In genomic region chr12:120668797-120669054, GRCh38 we compare ENCODE assay signal across 24 cellular contexts. TPM values are rescaled to one million over a fixed set of nuclear protein-coding genes. Genes with fewer than 3 reads are reported as not detected.
DNase-seq lines count a peak whose midpoint lies in the region; ATAC-seq and TF ChIP-seq lines count a peak whose summit lies in the region.
"Had no signal": no experiment of that assay in that cellular context is flagged by ENCODE, and none has a peak within 500 bp of the region (broad histone marks: within the 10 kb centered on the region; RNA-seq: fewer than 3 reads in every experiment).

No MANE protein-coding gene starts in this region.

- no peaks in the 10 kb centered on the region for H4K20me1 ChIP-seq in BLaER1

- peak overlapping the region; percentile 60 for H2AFZ ChIP-seq in neuronal stem cell (ENCODE audit: low read length)

- ATAC-seq in GM19395 (IDR thresholded peaks at IDR 0.05; ENCODE audit: unreplicated experiment) (no peak), foreskin keratinocyte (no peak)
- ATAC-seq: effector memory CD8-positive, alpha-beta T cell had no signal

- H2AK5ac ChIP-seq in neuronal stem cell (ENCODE audit: low read depth, low read length) = no peak overlapping the region

- no peak overlapping the region for H2BK12ac ChIP-seq in neuronal stem cell (ENCODE audit: low read length)

- intact Hi-C loops in ascending aorta (cut with DNase I) (loop anchor here (2.0 kb wide), 1 partner anchor 16 kb away; no protein-coding TSS in a partner anchor), colonic mucosa (cut with DNase I) (no loop called here)

- no peaks in the 10 kb centered on the region for H3K79me1 ChIP-seq in neuronal stem cell (ENCODE audit: low read depth, low read length)

- no peak overlapping the region for H2BK5ac ChIP-seq in neuronal stem cell (ENCODE audit: low read length)

- no peak overlapping the region for H2BK120ac ChIP-seq in neuronal stem cell (ENCODE audit: low read depth, low read length)

- no peak overlapping the region for H2BK15ac ChIP-seq in neuronal stem cell (ENCODE audit: low read length)

- H3K4me3 ChIP-seq in BLaER1 (no peak overlapping the region), HUES6 (ENCODE audit: low read depth, low read length) (peak overlapping the region; percentile 31; the same call in 1 of the 2 replicates), ascending aorta (no peak overlapping the region), neuronal stem cell (ENCODE audit: low read length in 2 of 2) (no peak overlapping the region), colonic mucosa (no peak overlapping the region)
- H3K4me3 ChIP-seq: heart left ventricle, prostate gland, sigmoid colon had no signal

- no peaks in the 10 kb centered on the region for H3K27me3 ChIP-seq in BLaER1
- H3K27me3 ChIP-seq in HUES6 (ENCODE audit: control insufficient read depth, insufficient read depth, low read length) = no peaks in the 10 kb centered on the region
- no peaks in the 10 kb centered on the region for H3K27me3 ChIP-seq in ascending aorta
- no peaks in the 10 kb centered on the region for H3K27me3 ChIP-seq in neuronal stem cell (ENCODE audit: control insufficient read depth in 3 of 3, insufficient read depth in 3 of 3, low read depth in 1 of 3, low read length in 3 of 3)
- no peaks in the 10 kb centered on the region for H3K27me3 ChIP-seq in colonic mucosa
- no peaks in the 10 kb centered on the region for H3K27me3 ChIP-seq in foreskin keratinocyte
- H3K27me3 ChIP-seq: heart left ventricle, sigmoid colon had no signal

- H4K91ac ChIP-seq in neuronal stem cell (ENCODE audit: low read depth, low read length, poor library complexity) = no peak overlapping the region

- peak overlapping the region; percentile 79 for H3K4me2 ChIP-seq in BLaER1
- H3K4me2 ChIP-seq in neuronal stem cell (ENCODE audit: insufficient read depth, low read length, poor library complexity, severe bottlenecking) = peak overlapping the region; percentile 21

- WGBS in neuronal stem cell (ENCODE audit: extremely low coverage in 2 of 2, insufficient read length in 2 of 2, insufficient replicate concordance in 1 of 2), 2 donors = no CpG with 5 or more reads among the region's 4 CpGs

- H3K9me3 ChIP-seq in BLaER1 (no peaks in the 10 kb centered on the region), HUES6 (ENCODE audit: control insufficient read depth, insufficient read depth, low read depth, low read length) (no peaks in the 10 kb centered on the region), ascending aorta (no peaks in the 10 kb centered on the region), neuronal stem cell (replicated peaks in 1 of 2; ENCODE audit: control insufficient read depth in 2 of 2, insufficient read depth in 1 of 2, low read depth in 1 of 2, low read length in 2 of 2) (no peaks in the 10 kb centered on the region), colonic mucosa (no peaks in the 10 kb centered on the region)
- H3K9me3 ChIP-seq: heart left ventricle, prostate gland, sigmoid colon, thoracic aorta had no signal

- DNase-seq in ascending aorta (ENCODE audit: low spot score in 2 of 2) (no peak), neuronal stem cell (ENCODE audit: low spot score) (no peak), colonic mucosa (no peak), SKM-1 treated with dmso at 0.1 percent for 144 hours (lab: John Stamatoyannopoulos, UW; ENCODE audit: unreplicated experiment) (no peak), foreskin keratinocyte (no peak)
- DNase-seq: activated CD4-positive, alpha-beta T cell treated with anti-CD3 and anti-CD28 coated beads, Interleukin-2, amount 50 U/mL, for 48 hours; activated naive CD4-positive, alpha-beta T cell treated with anti-CD3 and anti-CD28 coated beads for 36 hours; AML-193; COR-L47; cortex of kidney; effector memory CD8-positive, alpha-beta T cell; NCI-H1092; NCI-H187; NCI-H524 treated with DMSO at 0.1 percent for 48 hours; SIG-M5; sigmoid colon had no signal

- H3K9ac ChIP-seq in BLaER1 (peak overlapping the region; percentile 18; the same call in 1 of the 2 replicates), HUES6 (ENCODE audit: low read length) (peak overlapping the region; percentile 41), neuronal stem cell (ENCODE audit: low read depth, low read length, poor library complexity) (no peak overlapping the region), colonic mucosa (ENCODE audit: low read depth in 2 of 2, low read length in 2 of 2) (peak overlapping the region in 1 of 2 donors; percentile 46)

- H3K27ac ChIP-seq in BLaER1 (peak overlapping the region; percentile 80), HUES6 (ENCODE audit: low read depth, low read length) (peak overlapping the region; percentile 71), ascending aorta (peak overlapping the region; percentile 58 to 73), neuronal stem cell (replicated peaks; ENCODE audit: low read length) (no peak overlapping the region), colonic mucosa (no peak overlapping the region), foreskin keratinocyte (no peak overlapping the region)
- H3K27ac ChIP-seq: prostate gland had no signal

- H3K36me3 ChIP-seq in BLaER1 (no peaks in the 10 kb centered on the region), HUES6 (ENCODE audit: control insufficient read depth, insufficient read depth, low read length) (no peaks in the 10 kb centered on the region), ascending aorta (no peaks in the 10 kb centered on the region), neuronal stem cell (replicated peaks in 1 of 2; ENCODE audit: control insufficient read depth in 2 of 2, insufficient read depth in 2 of 2, low read length in 2 of 2) (no peaks in the 10 kb centered on the region), colonic mucosa (no peaks in the 10 kb centered on the region)
- H3K36me3 ChIP-seq: prostate gland, sigmoid colon, thoracic aorta had no signal

- H3K4me1 ChIP-seq in BLaER1 = peaks cover 76% of the 10 kb centered on the region
- peaks cover 30% of the 10 kb centered on the region for H3K4me1 ChIP-seq in HUES6 (ENCODE audit: control insufficient read depth, insufficient read depth, low read length)
- peaks cover 0 to 5% of the 10 kb centered on the region in 2 donors for H3K4me1 ChIP-seq in ascending aorta
- H3K4me1 ChIP-seq in neuronal stem cell (ENCODE audit: control insufficient read depth in 2 of 2, insufficient read depth in 1 of 2, low read depth in 1 of 2, low read length in 2 of 2) = peaks cover 12 to 15% of the 10 kb centered on the region in 2 donors
- peaks cover 5% of the 10 kb centered on the region for H3K4me1 ChIP-seq in colonic mucosa
- H3K4me1 ChIP-seq in foreskin keratinocyte = no peaks in the 10 kb centered on the region
- H3K4me1 ChIP-seq: prostate gland had no signal

- no peak overlapping the region for H4K8ac ChIP-seq in neuronal stem cell (ENCODE audit: low read depth, low read length)

- no peak overlapping the region for H3K23ac ChIP-seq in neuronal stem cell (ENCODE audit: low read depth, low read length, poor library complexity)

- no peak overlapping the region for H3K14ac ChIP-seq in neuronal stem cell (ENCODE audit: low read length)

- peak overlapping the region; percentile 65 for H3K18ac ChIP-seq in neuronal stem cell (ENCODE audit: low read length)

- H3K4ac ChIP-seq in neuronal stem cell (ENCODE audit: low read length) = no peak overlapping the region

- TF ChIP-seq CTCF in ascending aorta (IDR thresholded peaks at IDR 0.05) (no peak), colonic mucosa (IDR thresholded peaks at IDR 0.05) (no peak), foreskin keratinocyte (conservative IDR thresholded peaks at IDR 0.05) (no peak)

RNA-seq across cellular contexts. Expression of gene MLEC, which starts 18.2 kb away (rescaled TPM):
- 47.5 TPM for total RNA-seq in ascending aorta
- polyA plus RNA-seq in neuronal stem cell (2013, experiment 1 of 2) = 57.0 TPM
- 60.7 TPM for polyA plus RNA-seq in neuronal stem cell (2013, experiment 2 of 2)
- total RNA-seq in colonic mucosa = 100 to 1,000 TPM; 331 to 500 TPM
- 85.0 and 90.5 TPM in 2 replicates for total RNA-seq in foreskin keratinocyte
- 49.5 and 50.6 TPM in 2 replicates for polyA plus RNA-seq in foreskin keratinocyte

RNA-seq across cellular contexts. Expression of gene CABP1, which starts 28.3 kb away (rescaled TPM):
- total RNA-seq in ascending aorta = 0.32 TPM
- 1.2 TPM for polyA plus RNA-seq in neuronal stem cell (2013, experiment 1 of 2)
- 1.2 TPM for polyA plus RNA-seq in neuronal stem cell (2013, experiment 2 of 2)
- under 1 TPM; 0.77 to 0.79 TPM for total RNA-seq in colonic mucosa
- total RNA-seq in foreskin keratinocyte = not detected in 2 replicates
- not detected in 2 replicates for polyA plus RNA-seq in foreskin keratinocyte
- total RNA-seq: activated naive CD4-positive, alpha-beta T cell treated with anti-CD3 and anti-CD28 coated beads for 36 hours; activated T-helper 1 cell treated with anti-CD3 and anti-CD28 coated beads, Interleukin-12 subunit alpha, Interleukin-12 subunit beta, Interleukin-2, Interleukin-4 antibody, amounts not matched to agents 30 ng/mL and 10 ng/mL and 1 ng/mL, durations not matched to agents 14 hours and 24 hours and 36 hours; fibroblast of villous mesenchyme had no signal

RNA-seq across cellular contexts. Expression of gene UNC119B, which starts 41.5 kb away (rescaled TPM):
- total RNA-seq in ascending aorta = 26.8 TPM
- 41.3 TPM for polyA plus RNA-seq in neuronal stem cell (2013, experiment 1 of 2)
- 43.0 TPM for polyA plus RNA-seq in neuronal stem cell (2013, experiment 2 of 2)
- 10 to 100 TPM; 22.7 to 28.3 TPM for total RNA-seq in colonic mucosa
- total RNA-seq in foreskin keratinocyte = 18.0 and 18.1 TPM in 2 replicates
- 10.0 and 10.6 TPM in 2 replicates for polyA plus RNA-seq in foreskin keratinocyte

RNA-seq across cellular contexts. Expression of gene ACADS, which starts 56.9 kb away (rescaled TPM):
- total RNA-seq in ascending aorta = 58.5 TPM
- polyA plus RNA-seq in neuronal stem cell (2013, experiment 1 of 2) = 2.0 TPM
- 2.2 TPM for polyA plus RNA-seq in neuronal stem cell (2013, experiment 2 of 2)
- 100 to 1,000 TPM in 1 of 2 donors, 10 to 100 TPM in 1; 86.0 to 202 TPM for total RNA-seq in colonic mucosa
- total RNA-seq in foreskin keratinocyte = 5.9 and 6.2 TPM in 2 replicates
- 6.6 and 6.9 TPM in 2 replicates for polyA plus RNA-seq in foreskin keratinocyte

Comparison
In these comparisons a context has a peak if more than half of its experiments do, and no peak if none do; other contexts are left out.
1. H3K27ac ChIP-seq: peak in BLaER1 (single experiment), HUES6 (single experiment) and ascending aorta (2 of 2); none in neuronal stem cell (single experiment), colonic mucosa (single experiment) and foreskin keratinocyte (single experiment).